ENCODE assay signal across 8 cellular contexts in the genomic region with DNA sequence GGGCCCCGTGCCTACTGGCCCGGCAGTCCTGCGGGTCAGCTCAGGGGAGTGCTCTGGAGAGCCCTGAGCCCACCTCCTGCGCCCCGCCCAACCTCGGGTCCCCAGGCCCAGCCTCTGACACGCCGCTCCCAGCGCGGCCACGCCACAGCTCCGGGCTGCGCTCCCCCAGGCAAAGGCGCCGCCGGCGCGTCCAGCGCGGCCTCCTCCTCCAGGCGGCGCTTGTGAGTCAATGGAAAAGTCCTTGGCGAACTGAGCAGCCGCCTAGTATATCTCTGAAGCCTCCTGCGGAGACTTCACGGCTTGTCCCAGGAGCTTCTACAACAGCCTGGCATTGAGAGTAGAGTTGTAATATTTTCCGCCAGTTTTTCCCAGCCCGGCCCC. TPM values are rescaled to one million over a fixed set of nuclear protein-coding genes. Genes with fewer than 3 reads are reported as not detected.
DNase-seq lines count a peak whose midpoint lies in the region; ATAC-seq and TF ChIP-seq lines count a peak whose summit lies in the region.

No MANE protein-coding gene starts in this region.

- H3K4me1 ChIP-seq in adrenal gland (replicated peaks in 1 of 2): peaks cover 0 to 20% of the 10 kb centered on the region in 2 donors
- H3K4me1 ChIP-seq in prostate gland (replicated peaks): no peaks in the 10 kb centered on the region

- peaks cover 74% of the 10 kb centered on the region for H3K27me3 Mint-ChIP-seq in type B pancreatic cell

- DNase-seq in DMS79 treated with DMSO at 0.1 percent for 48 hours (lab: John Stamatoyannopoulos, UW) (peak; percentile 12), SKM-1 treated with dmso at 0.1 percent for 144 hours (lab: John Stamatoyannopoulos, UW; ENCODE audit: unreplicated experiment) (peak; percentile 66), adrenal gland (peak; percentile 64 to 82 (median 78)), left ventricle myocardium superior (peak; percentile 90), prostate gland (ENCODE audit: low spot score) (peak; percentile 74), type B pancreatic cell (ENCODE audit: extremely low spot score, unreplicated experiment) (no peak), NCI-H1048 (lab: John Stamatoyannopoulos, UW) (no peak)

- no peaks in the 10 kb centered on the region for H3K36me3 Mint-ChIP-seq in type B pancreatic cell

- intact Hi-C loops in adrenal gland (cut with DNase I) (no loop called here), left ventricle myocardium superior (cut with micrococcal nuclease) (no loop called here), prostate gland (cut with DNase I) (loop anchor here (5.0 kb wide), 1 partner anchor 354 kb away; no protein-coding TSS in a partner anchor)

- H3K9me3 ChIP-seq in adrenal gland (replicated peaks in 1 of 3) (no peaks in the 10 kb centered on the region), prostate gland (no peaks in the 10 kb centered on the region)

- peak; percentile 55 for ATAC-seq in HG03342 (IDR thresholded peaks at IDR 0.05; ENCODE audit: unreplicated experiment)
- ATAC-seq in left ventricle myocardium superior: peak; percentile 93

- H3K27ac Mint-ChIP-seq in type B pancreatic cell: no peak overlapping the region

- H3K27ac ChIP-seq in adrenal gland (peak overlapping the region in 1 of 5 donors; percentile 60), prostate gland (peak overlapping the region; percentile 72 to 82)

- 1 to 12% (median 2%) methylated on average over 5 to 28 of the region's 28 CpGs for WGBS in adrenal gland, 4 donors
- under 1% methylated on average over 14 of the region's 28 CpGs for WGBS in prostate gland

- no peaks in the 10 kb centered on the region for H3K4me1 Mint-ChIP-seq in type B pancreatic cell (ENCODE audit: unreplicated experiment)

- H3K4me3 ChIP-seq in adrenal gland (peak overlapping the region in 3 of 4 donors; percentile 10 to 63 (median 25)), prostate gland (peak overlapping the region; percentile 39 to 53)

- H3K27me3 ChIP-seq in adrenal gland: peaks cover 30% of the 10 kb centered on the region
- H3K27me3 ChIP-seq in prostate gland (replicated peaks; ENCODE audit: insufficient read depth): no peaks in the 10 kb centered on the region

- H3K36me3 ChIP-seq in adrenal gland (replicated peaks in 1 of 2) (no peaks in the 10 kb centered on the region), prostate gland (no peaks in the 10 kb centered on the region)

- TF ChIP-seq CTCF in adrenal gland (IDR thresholded peaks at IDR 0.05) (peak; percentile 53 to 84 (median 70)), prostate gland (IDR thresholded peaks at IDR 0.05) (peak; percentile 57 to 83 (median 82)), type B pancreatic cell (conservative IDR thresholded peaks at IDR 0.05) (peak; percentile 85)

- TF ChIP-seq POLR2A in adrenal gland (IDR thresholded peaks at IDR 0.05) (no peak), prostate gland (IDR thresholded peaks at IDR 0.05) (no peak)

- no peaks in the 10 kb centered on the region for H3K9me3 Mint-ChIP-seq in type B pancreatic cell

- H3K4me3 Mint-ChIP-seq in type B pancreatic cell: peak overlapping the region; percentile 85

RNA-seq across cellular contexts. Expression of gene BMS1, which starts 29.5 kb away (rescaled TPM):
- total RNA-seq in adrenal gland (10 to 100 TPM in 7 of 8 donors, 1 to 10 TPM in 1; 9.1 to 21.6 (median 12.7) TPM), left ventricle myocardium superior (14.7 TPM), prostate gland (10 to 100 TPM; 10.2 to 18.2 TPM), type B pancreatic cell (ENCODE audit: low replicate concordance) (20.9 and 21.8 TPM in 2 replicates)
- 10 to 100 TPM in 1 of 3 donors, 1 to 10 TPM in 2; 8.6 to 27.8 (median 9.7) TPM for polyA plus RNA-seq in adrenal gland

Comparison
In these comparisons a context has a peak if more than half of its experiments do, and no peak if none do; other contexts are left out.
1. DNase-seq: peak in DMS79 treated with DMSO at 0.1 percent for 48 hours (single experiment), SKM-1 treated with dmso at 0.1 percent for 144 hours (single experiment), adrenal gland (7 of 7), left ventricle myocardium superior (single experiment) and prostate gland (single experiment); none in type B pancreatic cell (single experiment) and NCI-H1048 (single experiment).
2. Peak in every context shown above with its lines, with median percentiles within 50 percentile points of each other: CTCF ChIP-seq.